In genomic region chr12:4353785-4354208, GRCh38 we compare ENCODE assay signal across 9 cellular contexts. TPM values are rescaled to one million over a fixed set of nuclear protein-coding genes. Genes with fewer than 3 reads are reported as not detected.
DNase-seq lines count a peak whose midpoint lies in the region; ATAC-seq, FAIRE-seq and TF ChIP-seq lines count a peak whose summit lies in the region.
"Had no signal": no experiment of that assay in that cellular context is flagged by ENCODE, and none has a peak within 500 bp of the region (broad histone marks: within the 10 kb centered on the region; RNA-seq: fewer than 3 reads in every experiment).

No MANE protein-coding gene starts in this region.

- 83% methylated on average over 4 of the region's 4 CpGs for WGBS in GM12878 (ENCODE audit: insufficient coverage, insufficient replicate concordance, low lambda C conversion rate, missing lambda C conversion rate)

- H3K4me3 ChIP-seq in GM12878, result no peak overlapping the region

- H2AFZ ChIP-seq in GM12878 (ENCODE audit: control insufficient read depth, low read depth, low read length), result no peak overlapping the region

- H3K27me3 ChIP-seq in GM12878 (replicated peaks in 1 of 2; ENCODE audit: control insufficient read depth in 2 of 2, insufficient read depth in 2 of 2, low read length in 1 of 2), result no peaks in the 10 kb centered on the region

- ATAC-seq in GM12878, result peak; percentile 64
- peak; percentile 59 for ATAC-seq in memory B cell (ENCODE audit: low read depth)
- no peak for ATAC-seq in GM21367 (IDR thresholded peaks at IDR 0.05; ENCODE audit: unreplicated experiment)
- no peak for ATAC-seq in GM18519 (IDR thresholded peaks at IDR 0.05; ENCODE audit: low FRiP score, unreplicated experiment)

- H3K79me2 ChIP-seq in GM12878 (ENCODE audit: control insufficient read depth, insufficient read depth, low read length), result no peaks in the 10 kb centered on the region

- RAD21 ChIA-PET in GM12878 (lab: Charles Lee; ENCODE audit: unreplicated experiment), result interaction anchor here (1.5 kb wide), 1 partner anchor 174 kb away, joined by 4 read pairs; no protein-coding TSS in a partner anchor

- no peak overlapping the region for H3K4me2 ChIP-seq in GM12878 (ENCODE audit: control insufficient read depth, insufficient read depth)

- peak; percentile 40 for TF ChIP-seq CTCF in RWPE1 (conservative IDR thresholded peaks at IDR 0.05; ENCODE audit: low read depth)
- peak; percentile 26 to 40 (median 34); a peak in 2 of 6 replicates for TF ChIP-seq CTCF in GM12878 (IDR thresholded peaks at IDR 0.05 in 2 of 3, conservative IDR thresholded peaks at IDR 0.05 in 1 of 3; ENCODE audit: control insufficient read depth in 2 of 3, extremely low read depth in 1 of 3, insufficient read depth in 1 of 3, low read depth in 3 of 3, low read length in 3 of 3)

- no peak for TF ChIP-seq POLR2A in GM12878 (IDR thresholded peaks at IDR 0.05; ENCODE audit: low read depth, low read length)

- DNase-seq in activated T-helper 1 cell treated with Interleukin-2 at 50 U/mL for 16 hours (ENCODE audit: low read depth), result peak; percentile 10
- DNase-seq in activated T-helper 1 cell treated with anti-CD3 and anti-CD28 coated beads, Interleukin-12 subunit alpha, Interleukin-12 subunit beta, Interleukin-2, Interleukin-4 antibody, amounts not matched to agents 30 ng/mL and 10 ng/mL and 1 ng/mL, durations not matched to agents 14 hours and 24 hours and 36 hours (ENCODE audit: low spot score), result no peak
- DNase-seq in RWPE1 (ENCODE audit: low spot score), result peak; percentile 43
- no peak for DNase-seq in GM12878 (ENCODE audit: low read depth, low spot score)
- DNase-seq in memory B cell (ENCODE audit: low spot score in 2 of 2), result no peak
- DNase-seq in posterior vena cava (ENCODE audit: low spot score), result no peak

- H3K4me1 ChIP-seq in GM12878 (ENCODE audit: control insufficient read depth, insufficient read depth, low read length), result no peaks in the 10 kb centered on the region

- CTCF ChIA-PET in RWPE1 (lab: Yijun Ruan, JAX) (interaction anchor here (0.5 to 0.8 kb wide), 5 partner anchors 14 to 414 kb away, joined by 3 to 5 read pairs (median 3); no protein-coding TSS in a partner anchor), GM12878 (lab: Yijun Ruan, JAX) (interaction anchor here (1.1 kb wide), 1 partner anchor 174 kb away, joined by 10 read pairs; no protein-coding TSS in a partner anchor)

- no peaks in the 10 kb centered on the region for H3K9me3 Mint-ChIP-seq in activated T-helper 1 cell treated with anti-CD3 and anti-CD28 coated beads, Interleukin-12 subunit alpha, Interleukin-12 subunit beta, Interleukin-2, Interleukin-4 antibody, amounts not matched to agents 30 ng/mL and 10 ng/mL and 1 ng/mL, durations not matched to agents 14 hours and 24 hours and 36 hours
- H3K9me3 Mint-ChIP-seq in memory B cell, result no peaks in the 10 kb centered on the region

- TF ChIP-seq RAD21 in GM12878 (IDR thresholded peaks at IDR 0.05; ENCODE audit: insufficient read depth, low read depth, low read length), result peak; percentile 42

- no peak overlapping the region for H3K9ac ChIP-seq in GM12878 (ENCODE audit: control insufficient read depth, insufficient read depth, low read length)

- SMC1A ChIA-PET in GM12878 (lab: Charles Lee; ENCODE audit: uncharacterized antibody, unreplicated experiment), result no interaction called here

- H3K27ac ChIP-seq in RWPE1 (no peak overlapping the region), GM12878 (ENCODE audit: control insufficient read depth, insufficient read depth) (no peak overlapping the region)

- H3K4me3 Mint-ChIP-seq in activated T-helper 1 cell treated with anti-CD3 and anti-CD28 coated beads, Interleukin-12 subunit alpha, Interleukin-12 subunit beta, Interleukin-2, Interleukin-4 antibody, amounts not matched to agents 30 ng/mL and 10 ng/mL and 1 ng/mL, durations not matched to agents 14 hours and 24 hours and 36 hours, result no peak overlapping the region
- no peak overlapping the region for H3K4me3 Mint-ChIP-seq in memory B cell

- FAIRE-seq in GM12878 (lab: Jason Lieb, UNC), result no peak

- H3K27me3 Mint-ChIP-seq in activated T-helper 1 cell treated with anti-CD3 and anti-CD28 coated beads, Interleukin-12 subunit alpha, Interleukin-12 subunit beta, Interleukin-2, Interleukin-4 antibody, amounts not matched to agents 30 ng/mL and 10 ng/mL and 1 ng/mL, durations not matched to agents 14 hours and 24 hours and 36 hours (ENCODE audit: insufficient read depth), result no peaks in the 10 kb centered on the region
- H3K27me3 Mint-ChIP-seq in memory B cell, result no peaks in the 10 kb centered on the region

- POLR2A ChIA-PET in RWPE1 (lab: Yijun Ruan, JAX; ENCODE audit: low non-redundant PET) (no interaction called here), GM12878 (lab: Charles Lee) (no interaction called here)

- peaks cover 14% of the 10 kb centered on the region for H3K4me1 Mint-ChIP-seq in activated T-helper 1 cell treated with anti-CD3 and anti-CD28 coated beads, Interleukin-12 subunit alpha, Interleukin-12 subunit beta, Interleukin-2, Interleukin-4 antibody, amounts not matched to agents 30 ng/mL and 10 ng/mL and 1 ng/mL, durations not matched to agents 14 hours and 24 hours and 36 hours (ENCODE audit: low read depth)
- H3K4me1 Mint-ChIP-seq in memory B cell, result peaks cover 3% of the 10 kb centered on the region

- TF ChIP-seq EP300 in GM12878 (IDR thresholded peaks at IDR 0.05; ENCODE audit: borderline replicate concordance in 1 of 2, control insufficient read depth in 1 of 2, low read depth in 2 of 2, low read length in 2 of 2), result no peak

- H3K36me3 ChIP-seq in GM12878 (ENCODE audit: control insufficient read depth in 2 of 2, insufficient read depth in 2 of 2, low read length in 1 of 2), result peaks cover 0 to 4% of the 10 kb centered on the region in 2 experiments

- H3K9me3 ChIP-seq in GM12878 (replicated peaks; ENCODE audit: control insufficient read depth, insufficient read depth, low read length), result no peaks in the 10 kb centered on the region

- intact Hi-C loops in activated T-helper 1 cell treated with anti-CD3 and anti-CD28 coated beads, Interleukin-12 subunit alpha, Interleukin-12 subunit beta, Interleukin-2, Interleukin-4 antibody, amounts not matched to agents 30 ng/mL and 10 ng/mL and 1 ng/mL, durations not matched to agents 14 hours and 24 hours and 36 hours (cut with micrococcal nuclease), result loop anchor here (1.0 to 2.0 kb wide), 2 partner anchors 174 to 405 kb away; no protein-coding TSS in a partner anchor
- intact Hi-C loops in GM12878 (cut with micrococcal nuclease; ENCODE audit: unreplicated experiment) (loop anchor here (10.0 kb wide), 1 partner anchor 469 kb away; no protein-coding TSS in a partner anchor), posterior vena cava (cut with DNase I) (loop anchor here in 1 of 2 donors (10.0 kb wide), 1 partner anchor 181 kb away; the partner anchor contains the start of gene RAD51AP1)

- H4K20me1 ChIP-seq in GM12878 (ENCODE audit: control insufficient read depth, insufficient read depth), result no peaks in the 10 kb centered on the region

- no peak overlapping the region for H3K27ac Mint-ChIP-seq in activated T-helper 1 cell treated with anti-CD3 and anti-CD28 coated beads, Interleukin-12 subunit alpha, Interleukin-12 subunit beta, Interleukin-2, Interleukin-4 antibody, amounts not matched to agents 30 ng/mL and 10 ng/mL and 1 ng/mL, durations not matched to agents 14 hours and 24 hours and 36 hours
- no peak overlapping the region for H3K27ac Mint-ChIP-seq in memory B cell

- BruUV-seq in GM12878 (replicated peaks; lab: Mats Ljungman, UMichigan), result no TSS peak

- in situ Hi-C loops in GM12878 (cut with MboI), result no loop called here

- peaks cover 7% of the 10 kb centered on the region for H3K36me3 Mint-ChIP-seq in activated T-helper 1 cell treated with anti-CD3 and anti-CD28 coated beads, Interleukin-12 subunit alpha, Interleukin-12 subunit beta, Interleukin-2, Interleukin-4 antibody, amounts not matched to agents 30 ng/mL and 10 ng/mL and 1 ng/mL, durations not matched to agents 14 hours and 24 hours and 36 hours (ENCODE audit: low read depth)
- peaks cover 11% of the 10 kb centered on the region for H3K36me3 Mint-ChIP-seq in memory B cell

RNA-seq across cellular contexts. Expression of gene FGF23, which starts 25.7 kb away (rescaled TPM):
- total RNA-seq in activated T-helper 1 cell treated with anti-CD3 and anti-CD28 coated beads, Interleukin-12 subunit alpha, Interleukin-12 subunit beta, Interleukin-2, Interleukin-4 antibody, amounts not matched to agents 30 ng/mL and 10 ng/mL and 1 ng/mL, durations not matched to agents 14 hours and 24 hours and 36 hours, result not detected in 2 replicates
- not detected in 2 replicates for total RNA-seq in GM12878 (2013; cell fraction: nucleolus; rRNA removed)
- total RNA-seq in GM12878 (2014; rRNA removed), result not detected in 2 replicates
- not detected in 2 replicates for total RNA-seq in GM12878 (2014; rRNA removed; fragmentation: Illumina TruSeq; extraction: Trizol)
- total RNA-seq in GM12878 (2021), result not detected in 2 replicates
- not detected for polyA plus RNA-seq in GM12878 (2011; ENCODE audit: low read depth)
- not detected in 2 replicates for polyA plus RNA-seq in GM12878 (2011; rRNA removed)
- not detected in 2 replicates for polyA plus RNA-seq in GM12878 (2011; cell fraction: cytosol; rRNA removed)
- not detected in 2 replicates for polyA plus RNA-seq in GM12878 (2011; cell fraction: nucleus; rRNA removed)
- polyA plus RNA-seq in GM12878 (2012), result not detected in 2 replicates
- not detected in 2 replicates for polyA plus RNA-seq in GM12878 (2014; fragmentation: Illumina TruSeq; extraction: Trizol)
- polyA plus RNA-seq in GM12878 (2014; fragmentation: Nextera tagmentation; extraction: Ambion mirVana), result not detected
- not detected in 2 replicates for polyA plus RNA-seq in GM12878 (2014; rRNA removed)
- polyA plus RNA-seq in GM12878 (2016; fragmentation: Nextera tagmentation; extraction: Ambion mirVana), result not detected
- polyA minus RNA-seq in GM12878 (2011; rRNA and poly(A)+ RNA removed), result not detected in 2 replicates
- polyA minus RNA-seq in GM12878 (2011; cell fraction: cytosol; rRNA and poly(A)+ RNA removed), result not detected in 2 replicates
- not detected in 2 replicates for polyA minus RNA-seq in GM12878 (2011; cell fraction: nucleus; rRNA and poly(A)+ RNA removed)
- total RNA-seq in posterior vena cava, result not detected
- total RNA-seq: urinary bladder had no signal
- polyA plus RNA-seq: urinary bladder had no signal

RNA-seq across cellular contexts. Expression of gene TIGAR, which starts 32.8 kb away (rescaled TPM):
- 14.4 TPM in 2 replicates for total RNA-seq in activated T-helper 1 cell treated with anti-CD3 and anti-CD28 coated beads, Interleukin-12 subunit alpha, Interleukin-12 subunit beta, Interleukin-2, Interleukin-4 antibody, amounts not matched to agents 30 ng/mL and 10 ng/mL and 1 ng/mL, durations not matched to agents 14 hours and 24 hours and 36 hours
- 3.7 and 4.3 TPM in 2 replicates for total RNA-seq in GM12878 (2013; cell fraction: nucleolus; rRNA removed)
- total RNA-seq in GM12878 (2014; rRNA removed), result 8.7 and 10.6 TPM in 2 replicates
- 10.4 and 10.7 TPM in 2 replicates for total RNA-seq in GM12878 (2014; rRNA removed; fragmentation: Illumina TruSeq; extraction: Trizol)
- total RNA-seq in GM12878 (2021), result 7.6 and 11.5 TPM in 2 replicates
- 5.8 TPM for polyA plus RNA-seq in GM12878 (2011; ENCODE audit: low read depth)
- 10.1 and 39.4 TPM in 2 replicates for polyA plus RNA-seq in GM12878 (2011; rRNA removed)
- 4.1 and 5.4 TPM in 2 replicates for polyA plus RNA-seq in GM12878 (2011; cell fraction: cytosol; rRNA removed)
- 3.6 and 4.6 TPM in 2 replicates for polyA plus RNA-seq in GM12878 (2011; cell fraction: nucleus; rRNA removed)
- 7.6 and 8.1 TPM in 2 replicates for polyA plus RNA-seq in GM12878 (2012)
- 18.9 and 21.8 TPM in 2 replicates for polyA plus RNA-seq in GM12878 (2014; fragmentation: Illumina TruSeq; extraction: Trizol)
- polyA plus RNA-seq in GM12878 (2014; fragmentation: Nextera tagmentation; extraction: Ambion mirVana), result 10 to 100 TPM; 32.9 to 45.7 TPM
- polyA plus RNA-seq in GM12878 (2014; rRNA removed), result 14.1 and 15.9 TPM in 2 replicates
- polyA plus RNA-seq in GM12878 (2016; fragmentation: Nextera tagmentation; extraction: Ambion mirVana), result 10 to 100 TPM; 39.0 to 40.6 TPM
- polyA minus RNA-seq in GM12878 (2011; rRNA and poly(A)+ RNA removed), result 2.7 and 3.1 TPM in 2 replicates
- 0.67 and 1.2 TPM in 2 replicates for polyA minus RNA-seq in GM12878 (2011; cell fraction: cytosol; rRNA and poly(A)+ RNA removed)
- polyA minus RNA-seq in GM12878 (2011; cell fraction: nucleus; rRNA and poly(A)+ RNA removed), result 2.2 and 5.0 TPM in 2 replicates
- total RNA-seq in posterior vena cava, result 10 to 100 TPM; 10.3 to 12.1 TPM

Comparison
In these comparisons a context has a peak if more than half of its experiments do, and no peak if none do; other contexts are left out.
1. DNase-seq: peak in activated T-helper 1 cell treated with Interleukin-2 at 50 U/mL for 16 hours (single experiment) and RWPE1 (single experiment); none in activated T-helper 1 cell treated with anti-CD3 and anti-CD28 coated beads, Interleukin-12 subunit alpha, Interleukin-12 subunit beta, Interleukin-2, Interleukin-4 antibody, amounts not matched to agents 30 ng/mL and 10 ng/mL and 1 ng/mL, durations not matched to agents 14 hours and 24 hours and 36 hours (single experiment), GM12878 (single experiment), memory B cell (0 of 2) and posterior vena cava (single experiment).
2. ATAC-seq: peak in GM12878 (single experiment) and memory B cell (single experiment); none in GM21367 (single experiment) and GM18519 (single experiment).